Comparison of ENCODE assay signal across 1 cellular context in the genomic region with DNA sequence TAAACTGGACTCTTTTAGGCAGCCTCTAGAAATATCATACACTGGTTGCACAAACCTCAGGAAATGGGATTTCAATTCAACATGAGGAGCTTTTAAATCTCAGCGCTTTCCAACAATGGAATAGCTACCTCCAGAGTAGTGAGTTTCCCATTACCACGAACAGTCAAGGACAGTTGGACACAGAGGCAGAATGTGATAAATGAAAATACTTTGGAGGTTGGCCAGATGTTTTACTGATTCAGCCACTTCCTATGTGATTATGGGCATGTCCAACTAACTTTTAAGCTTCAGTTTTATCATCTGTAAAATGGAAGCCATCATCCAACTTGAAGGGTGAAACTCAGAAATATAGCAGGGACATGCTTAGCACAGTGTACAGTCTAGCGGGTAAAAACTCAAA.
TF ChIP-seq lines count a peak whose summit lies in the region.

No MANE protein-coding gene starts in this region.

TF ChIP-seq in WTC11, 78 proteins besides CTCF, POLR2A, EP300 and RAD21 (continued from another document):
- TF ChIP-seq, protein P1, sequence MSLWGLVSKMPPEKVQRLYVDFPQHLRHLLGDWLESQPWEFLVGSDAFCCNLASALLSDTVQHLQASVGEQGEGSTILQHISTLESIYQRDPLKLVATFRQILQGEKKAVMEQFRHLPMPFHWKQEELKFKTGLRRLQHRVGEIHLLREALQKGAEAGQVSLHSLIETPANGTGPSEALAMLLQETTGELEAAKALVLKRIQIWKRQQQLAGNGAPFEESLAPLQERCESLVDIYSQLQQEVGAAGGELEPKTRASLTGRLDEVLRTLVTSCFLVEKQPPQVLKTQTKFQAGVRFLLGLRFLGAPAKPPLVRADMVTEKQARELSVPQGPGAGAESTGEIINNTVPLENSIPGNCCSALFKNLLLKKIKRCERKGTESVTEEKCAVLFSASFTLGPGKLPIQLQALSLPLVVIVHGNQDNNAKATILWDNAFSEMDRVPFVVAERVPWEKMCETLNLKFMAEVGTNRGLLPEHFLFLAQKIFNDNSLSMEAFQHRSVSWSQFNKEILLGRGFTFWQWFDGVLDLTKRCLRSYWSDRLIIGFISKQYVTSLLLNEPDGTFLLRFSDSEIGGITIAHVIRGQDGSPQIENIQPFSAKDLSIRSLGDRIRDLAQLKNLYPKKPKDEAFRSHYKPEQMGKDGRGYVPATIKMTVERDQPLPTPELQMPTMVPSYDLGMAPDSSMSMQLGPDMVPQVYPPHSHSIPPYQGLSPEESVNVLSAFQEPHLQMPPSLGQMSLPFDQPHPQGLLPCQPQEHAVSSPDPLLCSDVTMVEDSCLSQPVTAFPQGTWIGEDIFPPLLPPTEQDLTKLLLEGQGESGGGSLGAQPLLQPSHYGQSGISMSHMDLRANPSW (CRISPR knock-in tag; conservative IDR thresholded peaks at IDR 0.05; ENCODE audit: low read depth) = no peak
- no peak for TF ChIP-seq ATF1 (CRISPR knock-in tag; IDR thresholded peaks at IDR 0.05)
- no peak for TF ChIP-seq ZNF121 (CRISPR knock-in tag; IDR thresholded peaks at IDR 0.05)
- TF ChIP-seq EMX1 (CRISPR knock-in tag; IDR thresholded peaks at IDR 0.05) = no peak
- TF ChIP-seq, protein P2, sequence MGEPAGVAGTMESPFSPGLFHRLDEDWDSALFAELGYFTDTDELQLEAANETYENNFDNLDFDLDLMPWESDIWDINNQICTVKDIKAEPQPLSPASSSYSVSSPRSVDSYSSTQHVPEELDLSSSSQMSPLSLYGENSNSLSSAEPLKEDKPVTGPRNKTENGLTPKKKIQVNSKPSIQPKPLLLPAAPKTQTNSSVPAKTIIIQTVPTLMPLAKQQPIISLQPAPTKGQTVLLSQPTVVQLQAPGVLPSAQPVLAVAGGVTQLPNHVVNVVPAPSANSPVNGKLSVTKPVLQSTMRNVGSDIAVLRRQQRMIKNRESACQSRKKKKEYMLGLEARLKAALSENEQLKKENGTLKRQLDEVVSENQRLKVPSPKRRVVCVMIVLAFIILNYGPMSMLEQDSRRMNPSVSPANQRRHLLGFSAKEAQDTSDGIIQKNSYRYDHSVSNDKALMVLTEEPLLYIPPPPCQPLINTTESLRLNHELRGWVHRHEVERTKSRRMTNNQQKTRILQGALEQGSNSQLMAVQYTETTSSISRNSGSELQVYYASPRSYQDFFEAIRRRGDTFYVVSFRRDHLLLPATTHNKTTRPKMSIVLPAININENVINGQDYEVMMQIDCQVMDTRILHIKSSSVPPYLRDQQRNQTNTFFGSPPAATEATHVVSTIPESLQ (CRISPR knock-in tag; IDR thresholded peaks at IDR 0.05) = no peak
TF ChIP-seq in WTC11: peak in this region for 0.
